In genomic region chr15:30065025-30065801, GRCh38 we compare ENCODE assay signal across 12 cellular contexts. TPM values are rescaled to one million over a fixed set of nuclear protein-coding genes. Genes with fewer than 3 reads are reported as not detected.
DNase-seq lines count a peak whose midpoint lies in the region; ATAC-seq and TF ChIP-seq lines count a peak whose summit lies in the region.
"Had no signal": no experiment of that assay in that cellular context is flagged by ENCODE, and none has a peak within 500 bp of the region (broad histone marks: within the 10 kb centered on the region; RNA-seq: fewer than 3 reads in every experiment).

No MANE protein-coding gene starts in this region.

- no peak for TF ChIP-seq CTCF in brain microvascular endothelial cell (IDR thresholded peaks at IDR 0.05; ENCODE audit: low read depth, low read length, missing control alignments)

- no peaks in the 10 kb centered on the region for H3K79me2 ChIP-seq in Karpas-422 (ENCODE audit: low read length)

- no peak overlapping the region for H3K9ac ChIP-seq in Karpas-422 (ENCODE audit: low read length)
- H3K9ac ChIP-seq: BLaER1 had no signal

- peak overlapping the region; percentile 52 for H3K27ac ChIP-seq in brain microvascular endothelial cell
- H3K27ac ChIP-seq in aorta (ENCODE audit: low read depth in 1 of 2, low read length in 2 of 2) = no peak overlapping the region
- no peak overlapping the region for H3K27ac ChIP-seq in Karpas-422 (ENCODE audit: low read length)
- H3K27ac ChIP-seq: BLaER1, heart right ventricle, skin epidermis had no signal

- WGBS in aorta, 2 donors = 25 to 29% methylated on average over 12 of the region's 12 CpGs

- H3K4me3 ChIP-seq in brain microvascular endothelial cell (ENCODE audit: low read depth, low read length) = no peak overlapping the region
- H3K4me3 ChIP-seq in aorta (ENCODE audit: low read length in 2 of 2) = peak overlapping the region in 1 of 2 donors; percentile 18
- H3K4me3 ChIP-seq in Karpas-422 (ENCODE audit: low read length) = no peak overlapping the region
- H3K4me3 ChIP-seq: BLaER1, heart right ventricle, skin epidermis had no signal

- H3K9me2 ChIP-seq in Karpas-422 (replicated peaks; ENCODE audit: insufficient read depth, low read length) = no peaks in the 10 kb centered on the region

- H3K27me3 ChIP-seq in brain microvascular endothelial cell (replicated peaks) (no peaks in the 10 kb centered on the region), aorta (ENCODE audit: control insufficient read depth in 1 of 2, insufficient read depth in 2 of 2, low read length in 1 of 2) (no peaks in the 10 kb centered on the region), Karpas-422 (ENCODE audit: low read length) (no peaks in the 10 kb centered on the region)
- H3K27me3 ChIP-seq: BLaER1, heart right ventricle had no signal

- H2AFZ ChIP-seq in Karpas-422 (ENCODE audit: low read length) = no peak overlapping the region

- in situ Hi-C loops in brain microvascular endothelial cell (cut with HindIII; ENCODE audit: low pct_ligation_motif_present, low sequenced_read_pairs) = no loop called here

- no peak for DNase-seq in left ventricle myocardium superior
- DNase-seq in Right ventricle myocardium inferior (ENCODE audit: missing footprints) = no peak
- peak; percentile 50 for DNase-seq in brain microvascular endothelial cell
- DNase-seq in left kidney (ENCODE audit: low read depth, low spot score) = peak; percentile 50
- no peak for DNase-seq in aorta
- DNase-seq in Karpas-422 = no peak
- no peak for DNase-seq in C1 segment of cervical spinal cord (lab: John Stamatoyannopoulos, UW)
- no peak for DNase-seq in DMS153 (lab: John Stamatoyannopoulos, UW)
- DNase-seq: heart right ventricle, T-helper 9 cell had no signal

- H3K36me3 ChIP-seq in brain microvascular endothelial cell (replicated peaks) (no peaks in the 10 kb centered on the region), aorta (ENCODE audit: control insufficient read depth in 1 of 2, insufficient read depth in 2 of 2, low read length in 1 of 2) (no peaks in the 10 kb centered on the region), Karpas-422 (ENCODE audit: insufficient read depth, low read length) (no peaks in the 10 kb centered on the region)
- H3K36me3 ChIP-seq: BLaER1, heart right ventricle had no signal

- no peaks in the 10 kb centered on the region for H3K9me3 ChIP-seq in aorta (ENCODE audit: control insufficient read depth, low read length)
- no peaks in the 10 kb centered on the region for H3K9me3 ChIP-seq in Karpas-422 (ENCODE audit: low read length)
- H3K9me3 ChIP-seq: BLaER1, heart right ventricle had no signal

- intact Hi-C loops in left ventricle myocardium superior (cut with micrococcal nuclease) = no loop called here
- intact Hi-C loops in Right ventricle myocardium inferior (cut with DNase I) = no loop called here
- intact Hi-C loops in aorta (cut with DNase I) = no loop called here

- H3K4me1 ChIP-seq in aorta (ENCODE audit: control insufficient read depth in 1 of 2, insufficient read depth in 2 of 2, low read length in 2 of 2) (peaks cover 0 to 3% of the 10 kb centered on the region in 2 donors), Karpas-422 (ENCODE audit: low read length) (no peaks in the 10 kb centered on the region)

- H3K4me2 ChIP-seq in Karpas-422 (ENCODE audit: low read depth, low read length, poor library complexity, severe bottlenecking) = no peak overlapping the region
- H3K4me2 ChIP-seq: BLaER1 had no signal

- H4K20me1 ChIP-seq in Karpas-422 (ENCODE audit: insufficient read depth, low read depth, low read length) = no peaks in the 10 kb centered on the region
- H4K20me1 ChIP-seq: BLaER1 had no signal

- peak; percentile 22 for ATAC-seq in left ventricle myocardium superior
- ATAC-seq in Right ventricle myocardium inferior = no peak
- peak; percentile 38 for ATAC-seq in aorta (ENCODE audit: low FRiP score)

RNA-seq across cellular contexts. Expression of gene GOLGA8J, which starts 17.5 kb away (rescaled TPM):
- total RNA-seq in left ventricle myocardium superior (not detected), Right ventricle myocardium inferior (0.16 TPM), aorta (1 to 10 TPM in 1 of 2 donors, not detected in 1; 1.5 TPM)
- not detected for polyA plus RNA-seq in aorta
- total RNA-seq in Karpas-422 (2014; rRNA removed; shearing (Covaris generic); ENCODE audit: low replicate concordance) = not detected in 2 replicates

Comparison
In these comparisons a context has a peak if more than half of its experiments do, and no peak if none do; other contexts are left out.
1. DNase-seq: peak in brain microvascular endothelial cell (single experiment) and left kidney (single experiment); none in left ventricle myocardium superior (single experiment), Right ventricle myocardium inferior (single experiment), aorta (0 of 2), Karpas-422 (single experiment), C1 segment of cervical spinal cord (0 of 14) and DMS153 (single experiment).